17 cellular contexts compared by ENCODE assay signal in the genomic region with DNA sequence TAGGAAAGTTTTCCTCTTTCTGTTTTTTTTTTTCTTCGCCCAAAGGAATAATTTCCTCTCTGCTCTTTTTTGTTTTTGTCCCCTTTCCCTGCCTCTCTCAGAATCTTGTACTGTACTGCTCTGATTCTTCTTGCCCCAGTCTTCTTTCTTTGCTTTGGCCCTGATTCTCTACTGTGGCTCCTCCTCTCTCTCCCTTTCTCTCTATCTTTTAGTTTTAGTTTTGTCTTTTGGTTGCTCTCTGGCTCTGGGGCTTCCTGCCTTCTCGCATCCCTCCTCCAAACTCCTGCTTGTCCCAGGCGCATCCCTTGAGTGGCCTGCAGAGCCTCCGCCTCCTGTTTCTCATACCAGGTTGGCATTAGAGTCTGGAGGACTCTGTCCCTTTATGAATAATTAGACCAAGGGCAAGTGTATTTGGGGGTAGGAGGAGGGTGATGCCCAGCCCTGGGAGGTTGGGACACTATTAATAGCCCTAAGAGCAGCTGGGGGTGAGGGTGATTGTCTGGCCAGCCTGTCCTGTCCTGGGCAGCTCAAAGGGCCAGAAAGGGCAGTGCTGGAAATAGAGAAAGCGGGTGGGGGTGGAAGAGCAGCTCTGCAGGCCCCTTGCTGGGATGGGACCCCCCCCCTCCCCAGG. TPM values are rescaled to one million over a fixed set of nuclear protein-coding genes. Genes with fewer than 3 reads are reported as not detected.
DNase-seq lines count a peak whose midpoint lies in the region; ATAC-seq and TF ChIP-seq lines count a peak whose summit lies in the region.
"Had no signal": no experiment of that assay in that cellular context is flagged by ENCODE, and none has a peak within 500 bp of the region (broad histone marks: within the 10 kb centered on the region; RNA-seq: fewer than 3 reads in every experiment).

No MANE protein-coding gene starts in this region.

- intact Hi-C loops in transverse colon (cut with DNase I; ENCODE audit: low total_unique reads) (loop anchor here (10.0 kb wide), 1 partner anchor 49 kb away; no protein-coding TSS in a partner anchor), Caco-2 (cut with micrococcal nuclease; ENCODE audit: unreplicated experiment) (no loop called here)

- peaks cover 86% of the 10 kb centered on the region for H3K79me2 ChIP-seq in fibroblast of lung (ENCODE audit: control insufficient read depth, insufficient read depth, low read length)

- H3K27me3 ChIP-seq in fibroblast of lung (ENCODE audit: control insufficient read depth, insufficient read depth, low read length) (no peaks in the 10 kb centered on the region), transverse colon (no peaks in the 10 kb centered on the region), Caco-2 (replicated peaks; ENCODE audit: control insufficient read depth, insufficient read depth, low read length) (peaks cover 3% of the 10 kb centered on the region)

- TF ChIP-seq CTCF in RWPE1 (conservative IDR thresholded peaks at IDR 0.05; ENCODE audit: low read depth) = no peak
- TF ChIP-seq CTCF in fibroblast of lung (conservative IDR thresholded peaks at IDR 0.05 in 1 of 2, IDR thresholded peaks at IDR 0.05 in 1 of 2; ENCODE audit: low read depth in 1 of 2, low read length in 2 of 2) = no peak
- no peak for TF ChIP-seq CTCF in nephron (IDR thresholded peaks at IDR 0.05; ENCODE audit: unreplicated experiment in 3 of 3)
- TF ChIP-seq CTCF in transverse colon (IDR thresholded peaks at IDR 0.05) = no peak
- no peak for TF ChIP-seq CTCF in Caco-2 (IDR thresholded peaks at IDR 0.05; ENCODE audit: insufficient read depth in 1 of 2, low read depth in 1 of 2, low read length in 1 of 2, severe bottlenecking in 1 of 2, unreplicated experiment in 1 of 2)

- H3K4me3 ChIP-seq in fibroblast of lung (replicated peaks in 1 of 4; ENCODE audit: control extremely low read depth in 1 of 4, insufficient read depth in 1 of 4, low read depth in 3 of 4, low read length in 4 of 4) (no peak overlapping the region), transverse colon (no peak overlapping the region), Caco-2 (ENCODE audit: low read depth, low read length) (no peak overlapping the region)

- H4K20me1 ChIP-seq in fibroblast of lung (ENCODE audit: control insufficient read depth, extremely low read depth, insufficient read depth, low read length) = no peaks in the 10 kb centered on the region

- H3K36me3 ChIP-seq in fibroblast of lung (ENCODE audit: control insufficient read depth, insufficient read depth, low read length) = peaks cover 16% of the 10 kb centered on the region
- H3K36me3 ChIP-seq in transverse colon = no peaks in the 10 kb centered on the region
- H3K36me3 ChIP-seq in Caco-2 (ENCODE audit: control insufficient read depth, insufficient read depth, low read length) = no peaks in the 10 kb centered on the region

- H3K27ac ChIP-seq in RWPE1 (peak overlapping the region; percentile 44), fibroblast of lung (ENCODE audit: insufficient read depth, low read length) (no peak overlapping the region), transverse colon (peak overlapping the region; percentile 26 to 72 (median 63))

- no peak overlapping the region for H2AFZ ChIP-seq in fibroblast of lung (ENCODE audit: low read length)

- no peak overlapping the region for H3K9ac ChIP-seq in fibroblast of lung (ENCODE audit: insufficient read depth, low read length)

- H3K4me1 Mint-ChIP-seq in nephron (peaks cover 81% of the 10 kb centered on the region), Caco-2 (ENCODE audit: low read depth, unreplicated experiment) (no peaks in the 10 kb centered on the region)

- peak overlapping the region; percentile 26 to 87 (median 78) for H3K27ac Mint-ChIP-seq in nephron
- H3K27ac Mint-ChIP-seq in Caco-2 (ENCODE audit: unreplicated experiment) = no peak overlapping the region
- H3K27ac Mint-ChIP-seq: activated CD8-positive, alpha-beta T cell treated with anti-CD3 and anti-CD28 coated beads, Interleukin-2, amount 10 ng/mL, durations not matched to agents 7 days and 5 days had no signal

- no peak for ATAC-seq in HG02623 (IDR thresholded peaks at IDR 0.05; ENCODE audit: unreplicated experiment)
- ATAC-seq: activated CD8-positive, alpha-beta T cell treated with anti-CD3 and anti-CD28 coated beads, Interleukin-2, amount 10 ng/mL, durations not matched to agents 7 days and 5 days; naive thymus-derived CD4-positive, alpha-beta T cell had no signal

- H3K4me2 ChIP-seq in fibroblast of lung (ENCODE audit: extremely low read depth, insufficient read depth, low read length) = peak overlapping the region; percentile 37

- TF ChIP-seq EP300 in transverse colon (IDR thresholded peaks at IDR 0.05; ENCODE audit: low read depth) = no peak

- H3K27me3 Mint-ChIP-seq in nephron (ENCODE audit: low read depth) (peaks cover 71% of the 10 kb centered on the region), Caco-2 (ENCODE audit: insufficient read depth, unreplicated experiment) (peaks cover 14% of the 10 kb centered on the region)

- POLR2A ChIA-PET in RWPE1 (lab: Yijun Ruan, JAX; ENCODE audit: low non-redundant PET) = interaction anchor here (0.6 kb wide), 1 partner anchor 335 kb away, joined by 4 read pairs; no protein-coding TSS in a partner anchor
- POLR2A ChIA-PET in Caco-2 (lab: Charles Lee) = no interaction called here

- CTCF ChIA-PET in RWPE1 (lab: Yijun Ruan, JAX) (interaction anchor here (0.6 to 2.0 kb wide), 3 partner anchors 54 to 578 kb away, joined by 3 to 6 read pairs (median 4); no protein-coding TSS in a partner anchor), Caco-2 (lab: Charles Lee) (interaction anchor here (8.0 kb wide), 1 partner anchor 85 kb away, joined by 84 read pairs; no protein-coding TSS in a partner anchor)

- DNase-seq in RWPE1 (ENCODE audit: low spot score) (no peak), fibroblast of lung (ENCODE audit: low read depth in 2 of 2) (no peak), transverse colon (no peak), Caco-2 (no peak)
- no peak for DNase-seq in activated naive CD4-positive, alpha-beta T cell treated with anti-CD3 and anti-CD28 coated beads, Interleukin-2, amount 50 U/mL, for 16 hours
- DNase-seq in activated naive CD4-positive, alpha-beta T cell treated with Interleukin-2 at 50 U/mL for 16 hours = no peak
- DNase-seq: activated CD8-positive, alpha-beta T cell treated with anti-CD3 and anti-CD28 coated beads, Interleukin-2, amount 10 ng/mL, durations not matched to agents 7 days and 5 days; activated effector memory CD4-positive, alpha-beta T cell treated with Interleukin-2 at 50 U/mL for 16 hours; DMS53; foreskin melanocyte; naive thymus-derived CD4-positive, alpha-beta T cell; NCI-H1105; retina; stimulated activated CD4-positive, alpha-beta T cell treated with anti-CD3 and anti-CD28 coated beads, Interleukin-4, amount 100 ng/mL, for 24 hours had no signal

- H3K4me3 Mint-ChIP-seq in nephron = peak overlapping the region in 2 of 3 experiments; percentile 42 to 43
- H3K4me3 Mint-ChIP-seq in Caco-2 (ENCODE audit: unreplicated experiment) = no peak overlapping the region
- H3K4me3 Mint-ChIP-seq: activated CD8-positive, alpha-beta T cell treated with anti-CD3 and anti-CD28 coated beads, Interleukin-2, amount 10 ng/mL, durations not matched to agents 7 days and 5 days; naive thymus-derived CD4-positive, alpha-beta T cell had no signal

- H3K9me3 Mint-ChIP-seq in nephron = no peaks in the 10 kb centered on the region
- no peaks in the 10 kb centered on the region for H3K9me3 Mint-ChIP-seq in Caco-2 (ENCODE audit: unreplicated experiment)
- H3K9me3 Mint-ChIP-seq: IgD-negative memory B cell had no signal

- no peak for TF ChIP-seq POLR2A in transverse colon (IDR thresholded peaks at IDR 0.05)

- H3K36me3 Mint-ChIP-seq in nephron (ENCODE audit: low read depth) (no peaks in the 10 kb centered on the region), Caco-2 (ENCODE audit: insufficient read depth, unreplicated experiment) (no peaks in the 10 kb centered on the region)
- H3K36me3 Mint-ChIP-seq: naive thymus-derived CD4-positive, alpha-beta T cell had no signal

- in situ Hi-C loops in transverse colon (cut with MboI; ENCODE audit: low pct_ligation_motif_present in 1 of 4, low pct_unique_long_range_greater_than_20kb in 1 of 4, low sequenced_read_pairs in 3 of 4) = no loop called here

- H3K4me1 ChIP-seq in fibroblast of lung (ENCODE audit: control insufficient read depth, extremely low read depth, insufficient read depth, low read length) (peaks cover 29% of the 10 kb centered on the region), transverse colon (peaks cover 50 to 93% (median 62%) of the 10 kb centered on the region in 4 donors), Caco-2 (peaks cover 7% of the 10 kb centered on the region; the same call in 1 of the 2 replicates)

- H3K9me3 ChIP-seq in fibroblast of lung (ENCODE audit: control insufficient read depth, insufficient read depth, low read depth, low read length) (no peaks in the 10 kb centered on the region), transverse colon (no peaks in the 10 kb centered on the region), Caco-2 (no peaks in the 10 kb centered on the region)

- 50 to 73% methylated on average over 1 to 5 of the region's 5 CpGs for WGBS in transverse colon (ENCODE audit: low coverage in 1 of 2), 2 donors

- no TSS peak for BruUV-seq in Caco-2 (replicated peaks; lab: Mats Ljungman, UMichigan)

RNA-seq across cellular contexts. Expression of gene LYL1, which starts 39.1 kb away (rescaled TPM):
- total RNA-seq in fibroblast of lung (under 0.01 and 1.2 TPM in 2 replicates), transverse colon (10 to 100 TPM in 3 of 4 donors, 1 to 10 TPM in 1; 4.5 to 33.4 (median 16.7) TPM), Caco-2 (2022) (0.35 and 0.59 TPM in 2 replicates)
- polyA plus RNA-seq in fibroblast of lung = 0.26 and 0.30 TPM in 2 replicates
- polyA plus RNA-seq in fibroblast of lung (2012) = 0.50 and 0.96 TPM in 2 replicates
- polyA minus RNA-seq in fibroblast of lung (ENCODE audit: low replicate concordance) = 0.22 TPM in 1 of 2 replicates, not detected in the other

RNA-seq across cellular contexts. Expression of gene TRMT1, which starts 53.0 kb away (rescaled TPM):
- total RNA-seq in fibroblast of lung (20.3 and 21.8 TPM in 2 replicates), transverse colon (100 to 1,000 TPM in 1 of 4 donors, 10 to 100 TPM in 3; 26.6 to 199 (median 60.7) TPM), Caco-2 (2022) (42.6 and 46.4 TPM in 2 replicates)
- polyA plus RNA-seq in fibroblast of lung = 12.2 and 17.9 TPM in 2 replicates
- 12.4 and 24.1 TPM in 2 replicates for polyA plus RNA-seq in fibroblast of lung (2012)
- polyA minus RNA-seq in fibroblast of lung (ENCODE audit: low replicate concordance) = 24.9 and 36.2 TPM in 2 replicates

RNA-seq across cellular contexts. Expression of gene NACC1, which starts 54.5 kb away (rescaled TPM):
- total RNA-seq in fibroblast of lung (24.7 and 31.9 TPM in 2 replicates), transverse colon (10 to 100 TPM; 31.6 to 54.2 (median 36.5) TPM), Caco-2 (2022) (89.6 and 92.7 TPM in 2 replicates)
- 33.5 and 64.7 TPM in 2 replicates for polyA plus RNA-seq in fibroblast of lung
- polyA plus RNA-seq in fibroblast of lung (2012) = 38.6 and 61.6 TPM in 2 replicates
- 78.1 and 116 TPM in 2 replicates for polyA minus RNA-seq in fibroblast of lung (ENCODE audit: low replicate concordance)
